ENCODE assay signal across 10 cellular contexts in genomic region chr3:107752202-107752990, GRCh38.
DNase-seq lines count a peak whose midpoint lies in the region; ATAC-seq and TF ChIP-seq lines count a peak whose summit lies in the region.
"Had no signal": no experiment of that assay in that cellular context is flagged by ENCODE, and none has a peak within 500 bp of the region (broad histone marks: within the 10 kb centered on the region; RNA-seq: fewer than 3 reads in every experiment).

No MANE protein-coding gene starts in this region.

- CTCF ChIA-PET in Calu3 (lab: Charles Lee), result interaction anchor here (1.3 to 2.1 kb wide), 3 partner anchors 62 to 175 kb away, joined by 4 to 6 read pairs (median 5); no protein-coding TSS in a partner anchor
- CTCF ChIA-PET in SK-N-SH (lab: Yijun Ruan, JAX), result interaction anchor here (0.6 to 5.6 kb wide), 32 partner anchors 9 to 1879 kb away, joined by 3 to 42 read pairs (median 4); no protein-coding TSS in a partner anchor
- CTCF ChIA-PET in CD8-positive, alpha-beta T cell (lab: Charles Lee), result interaction anchor here (1.0 to 3.0 kb wide), 3 partner anchors 76 to 517 kb away, joined by 4 to 21 read pairs (median 5); no protein-coding TSS in a partner anchor

- no peak overlapping the region for H3K27ac Mint-ChIP-seq in Calu3 (ENCODE audit: unreplicated experiment)
- H3K27ac Mint-ChIP-seq in CD8-positive, alpha-beta T cell, result no peak overlapping the region
- H3K27ac Mint-ChIP-seq: stimulated activated naive B cell treated with anti-CD40 and anti-IgM and Interleukin-4, amounts not matched to agents 10 μg/mL and 1 μg/mL and 100 μg/mL, for 72 hours had no signal

- no peaks in the 10 kb centered on the region for H3K27me3 ChIP-seq in HL-60 (ENCODE audit: insufficient read depth, poor library complexity, severe bottlenecking)
- H3K27me3 ChIP-seq in SK-N-SH (ENCODE audit: insufficient read depth), result no peaks in the 10 kb centered on the region
- no peaks in the 10 kb centered on the region for H3K27me3 ChIP-seq in left ventricle myocardium inferior (ENCODE audit: low read depth)
- H3K27me3 ChIP-seq in CD8-positive, alpha-beta T cell (ENCODE audit: insufficient read depth, low read length), result no peaks in the 10 kb centered on the region

- no peak overlapping the region for H3K4me3 ChIP-seq in HL-60 (replicated peaks; ENCODE audit: insufficient read depth, low read length)
- H3K4me3 ChIP-seq in SK-N-SH (ENCODE audit: low read depth in 2 of 2, low read length in 1 of 2), result no peak overlapping the region; a peak in 1 of 4 replicates
- H3K4me3 ChIP-seq in left ventricle myocardium inferior, result no peak overlapping the region
- no peak overlapping the region for H3K4me3 ChIP-seq in CD8-positive, alpha-beta T cell (ENCODE audit: low read depth, low read length)

- intact Hi-C loops in Calu3 (cut with micrococcal nuclease; ENCODE audit: unreplicated experiment) (no loop called here), left ventricle myocardium inferior (cut with micrococcal nuclease) (no loop called here)
- intact Hi-C loops in CD8-positive, alpha-beta T cell (cut with DNase I, micrococcal nuclease), result no loop called here

- H4K20me1 ChIP-seq in SK-N-SH (ENCODE audit: insufficient read depth), result no peaks in the 10 kb centered on the region

- H2AFZ ChIP-seq in SK-N-SH (ENCODE audit: low read depth), result no peak overlapping the region

- H3K36me3 ChIP-seq in SK-N-SH (replicated peaks in 1 of 2; ENCODE audit: control insufficient read depth in 1 of 2, insufficient read depth in 2 of 2, low read length in 1 of 2) (peaks cover 3 to 17% of the 10 kb centered on the region in 2 experiments), left ventricle myocardium inferior (peaks cover 5% of the 10 kb centered on the region)
- no peaks in the 10 kb centered on the region for H3K36me3 ChIP-seq in CD8-positive, alpha-beta T cell (ENCODE audit: insufficient read depth, low read length)

- peak; percentile 57 for TF ChIP-seq RAD21 in SK-N-SH (IDR thresholded peaks at IDR 0.05; ENCODE audit: low read length)

- BruUV-seq in Calu3 (replicated peaks; lab: Mats Ljungman, UMichigan), result no TSS peak

- H3K9me3 Mint-ChIP-seq in Calu3 (ENCODE audit: low read depth, unreplicated experiment), result no peaks in the 10 kb centered on the region
- H3K9me3 Mint-ChIP-seq in activated T-cell treated with anti-CD3 and anti-CD28 coated beads, Interleukin-2, amount 50 U/mL, for 4 hours, result no peaks in the 10 kb centered on the region
- no peaks in the 10 kb centered on the region for H3K9me3 Mint-ChIP-seq in CD8-positive, alpha-beta T cell
- H3K9me3 Mint-ChIP-seq: stimulated activated naive B cell treated with anti-CD40 and anti-IgM and Interleukin-4, amounts not matched to agents 10 μg/mL and 1 μg/mL and 100 μg/mL, for 72 hours had no signal

- peak; percentile 13 for DNase-seq in Calu3
- no peak for DNase-seq in HL-60 (ENCODE audit: low read depth in 1 of 2, low spot score in 1 of 2)
- DNase-seq in SK-N-SH, result no peak
- no peak for DNase-seq in left ventricle myocardium inferior
- no peak for DNase-seq in activated T-cell treated with anti-CD3 and anti-CD28 coated beads, Interleukin-2, amount 50 U/mL, for 4 hours
- DNase-seq in CD8-positive, alpha-beta T cell, result no peak
- DNase-seq: stimulated activated naive B cell treated with anti-CD40 and anti-IgM and Interleukin-4, amounts not matched to agents 10 μg/mL and 1 μg/mL and 100 μg/mL, for 72 hours had no signal

- no peaks in the 10 kb centered on the region for H3K9me3 ChIP-seq in SK-N-SH
- H3K9me3 ChIP-seq in left ventricle myocardium inferior (replicated peaks), result no peaks in the 10 kb centered on the region
- no peaks in the 10 kb centered on the region for H3K9me3 ChIP-seq in CD8-positive, alpha-beta T cell (ENCODE audit: low read length)

- POLR2A ChIA-PET in SK-N-SH (lab: Yijun Ruan, JAX), result no interaction called here
- POLR2A ChIA-PET in CD8-positive, alpha-beta T cell (lab: Charles Lee), result interaction anchor here (0.7 to 1.1 kb wide), 3 partner anchors 21 to 65 kb away, joined by 3 read pairs; no protein-coding TSS in a partner anchor

- no peak overlapping the region for H3K9ac ChIP-seq in SK-N-SH

- H3K27me3 Mint-ChIP-seq in Calu3 (ENCODE audit: unreplicated experiment), result no peaks in the 10 kb centered on the region
- no peaks in the 10 kb centered on the region for H3K27me3 Mint-ChIP-seq in activated T-cell treated with anti-CD3 and anti-CD28 coated beads, Interleukin-2, amount 50 U/mL, for 4 hours (ENCODE audit: low read depth)
- H3K27me3 Mint-ChIP-seq in CD8-positive, alpha-beta T cell (ENCODE audit: low read depth), result no peaks in the 10 kb centered on the region
- H3K27me3 Mint-ChIP-seq: stimulated activated naive B cell treated with anti-CD40 and anti-IgM and Interleukin-4, amounts not matched to agents 10 μg/mL and 1 μg/mL and 100 μg/mL, for 72 hours had no signal

- no peak overlapping the region for H3K27ac ChIP-seq in HL-60 (replicated peaks)
- H3K27ac ChIP-seq in SK-N-SH (ENCODE audit: low read depth in 2 of 2, low read length in 1 of 2), result no peak overlapping the region
- no peak overlapping the region for H3K27ac ChIP-seq in left ventricle myocardium inferior (replicated peaks)
- no peak overlapping the region for H3K27ac ChIP-seq in CD8-positive, alpha-beta T cell (ENCODE audit: low read depth, low read length)
- H3K27ac ChIP-seq: epithelial cell of prostate had no signal

- H3K4me3 Mint-ChIP-seq in Calu3 (ENCODE audit: low read depth, unreplicated experiment), result no peak overlapping the region
- H3K4me3 Mint-ChIP-seq in activated T-cell treated with anti-CD3 and anti-CD28 coated beads, Interleukin-2, amount 50 U/mL, for 4 hours, result no peak overlapping the region
- no peak overlapping the region for H3K4me3 Mint-ChIP-seq in CD8-positive, alpha-beta T cell
- H3K4me3 Mint-ChIP-seq: stimulated activated naive B cell treated with anti-CD40 and anti-IgM and Interleukin-4, amounts not matched to agents 10 μg/mL and 1 μg/mL and 100 μg/mL, for 72 hours had no signal

- H3K36me3 Mint-ChIP-seq in Calu3 (ENCODE audit: insufficient read depth, unreplicated experiment), result no peaks in the 10 kb centered on the region
- H3K36me3 Mint-ChIP-seq in activated T-cell treated with anti-CD3 and anti-CD28 coated beads, Interleukin-2, amount 50 U/mL, for 4 hours (ENCODE audit: insufficient read depth), result peaks cover 20% of the 10 kb centered on the region
- peaks cover 64% of the 10 kb centered on the region for H3K36me3 Mint-ChIP-seq in CD8-positive, alpha-beta T cell

- H3K9me2 ChIP-seq in SK-N-SH, result no peaks in the 10 kb centered on the region

- peaks cover 6% of the 10 kb centered on the region for H3K4me1 Mint-ChIP-seq in Calu3 (ENCODE audit: low read depth, unreplicated experiment)
- no peaks in the 10 kb centered on the region for H3K4me1 Mint-ChIP-seq in activated T-cell treated with anti-CD3 and anti-CD28 coated beads, Interleukin-2, amount 50 U/mL, for 4 hours (ENCODE audit: low read depth)
- H3K4me1 Mint-ChIP-seq in CD8-positive, alpha-beta T cell (ENCODE audit: low read depth), result no peaks in the 10 kb centered on the region
- H3K4me1 Mint-ChIP-seq: stimulated activated naive B cell treated with anti-CD40 and anti-IgM and Interleukin-4, amounts not matched to agents 10 μg/mL and 1 μg/mL and 100 μg/mL, for 72 hours had no signal

- no peak overlapping the region for H3K4me2 ChIP-seq in SK-N-SH

- 84% methylated on average over 3 of the region's 3 CpGs for WGBS in SK-N-SH (ENCODE audit: low lambda C conversion rate)

- no peak for ATAC-seq in activated T-cell treated with anti-CD3 and anti-CD28 coated beads, Interleukin-2, amount 50 U/mL, for 4 hours
- no peak for ATAC-seq in CD8-positive, alpha-beta T cell
- ATAC-seq in GM19395 (IDR thresholded peaks at IDR 0.05; ENCODE audit: unreplicated experiment) (no peak), HG03460 (IDR thresholded peaks at IDR 0.05; ENCODE audit: unreplicated experiment) (no peak)

- no peaks in the 10 kb centered on the region for H3F3A ChIP-seq in SK-N-SH (replicated peaks; ENCODE audit: insufficient read depth)

- no peaks in the 10 kb centered on the region for H3K79me2 ChIP-seq in SK-N-SH (ENCODE audit: insufficient read depth)

- TF ChIP-seq CTCF in Calu3 (IDR thresholded peaks at IDR 0.05; ENCODE audit: unreplicated experiment) (no peak), HL-60 (IDR thresholded peaks at IDR 0.05; ENCODE audit: insufficient read depth, low read length) (peak; percentile 26), SK-N-SH (IDR thresholded peaks at IDR 0.05) (peak; percentile 57), left ventricle myocardium inferior (IDR thresholded peaks at IDR 0.05; ENCODE audit: borderline replicate concordance) (peak; percentile 54)
- TF ChIP-seq CTCF in CD8-positive, alpha-beta T cell (IDR thresholded peaks at IDR 0.05), result no peak

- TF ChIP-seq EP300 in SK-N-SH (IDR thresholded peaks at IDR 0.05; ENCODE audit: borderline replicate concordance in 1 of 2, low read depth in 1 of 2, low read length in 1 of 2), result no peak

- H3K4me1 ChIP-seq in SK-N-SH (ENCODE audit: control insufficient read depth in 1 of 2, insufficient read depth in 2 of 2, low read depth in 1 of 2, low read length in 1 of 2) (peaks cover 0 to 25% of the 10 kb centered on the region in 2 experiments; a peak in 2 of 4 replicates), left ventricle myocardium inferior (no peaks in the 10 kb centered on the region)
- H3K4me1 ChIP-seq in CD8-positive, alpha-beta T cell (ENCODE audit: insufficient read depth, low read length), result no peaks in the 10 kb centered on the region

TF ChIP-seq in SK-N-SH, 30 proteins besides CTCF, POLR2A, EP300 and RAD21 (continues in another document):
- TF ChIP-seq FOXM1 (IDR thresholded peaks at IDR 0.05; ENCODE audit: low read depth) (no peak), JUND (IDR thresholded peaks at IDR 0.05) (no peak), SMC3 (IDR thresholded peaks at IDR 0.05; ENCODE audit: low read depth, low read length) (peak; percentile 38), TEAD4 (IDR thresholded peaks at IDR 0.05; ENCODE audit: borderline replicate concordance, insufficient read depth) (no peak), NFIC (IDR thresholded peaks at IDR 0.05; ENCODE audit: borderline replicate concordance) (no peak)

Comparison
In these comparisons a context has a peak if more than half of its experiments do, and no peak if none do; other contexts are left out.
1. CTCF ChIP-seq: peak in HL-60 (single experiment), SK-N-SH (single experiment) and left ventricle myocardium inferior (single experiment); none in Calu3 (single experiment) and CD8-positive, alpha-beta T cell (single experiment).